Comparison of ENCODE assay signal across 20 cellular contexts in the genomic region with DNA sequence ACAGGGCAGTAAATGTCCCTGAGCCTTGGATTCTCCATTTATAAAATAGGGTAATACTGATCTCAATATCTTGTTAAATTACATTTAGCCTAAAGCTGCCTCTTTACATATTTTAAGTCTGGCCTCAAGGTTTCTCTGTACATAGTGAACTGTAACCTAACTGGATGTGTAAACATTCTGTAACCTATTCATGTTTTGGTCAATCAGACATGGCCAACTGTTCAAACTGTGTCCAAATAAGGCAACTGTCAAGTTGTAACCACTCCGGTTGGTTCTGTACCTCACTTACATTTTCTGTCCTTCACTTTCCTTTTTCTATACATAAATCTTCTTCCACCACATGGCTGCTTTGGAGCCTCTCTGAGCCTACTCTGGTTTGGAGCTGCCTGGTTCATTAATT.
DNase-seq lines count a peak whose midpoint lies in the region; ATAC-seq, FAIRE-seq and TF ChIP-seq lines count a peak whose summit lies in the region.
"Had no signal": no experiment of that assay in that cellular context is flagged by ENCODE, and none has a peak within 500 bp of the region (broad histone marks: within the 10 kb centered on the region; RNA-seq: fewer than 3 reads in every experiment).

No MANE protein-coding gene starts in this region.

- H3K36me3 Mint-ChIP-seq in activated CD4-positive, alpha-beta T cell treated with anti-CD3 and anti-CD28 coated beads for 36 hours (ENCODE audit: low read depth), result no peaks in the 10 kb centered on the region

- peak overlapping the region; percentile 62; the same call in 1 of the 2 replicates for H4K5ac ChIP-seq in IMR-90 (ENCODE audit: low read depth, low read length)

- no peak for TF ChIP-seq RAD21 in A549 (conservative IDR thresholded peaks at IDR 0.05 in 1 of 2, IDR thresholded peaks at IDR 0.05 in 1 of 2)
- TF ChIP-seq RAD21 in IMR-90 (IDR thresholded peaks at IDR 0.05; ENCODE audit: low read length), result no peak

- 0 out of 3 replicates have a peak overlapping the region, but pooled peaks have one; percentile 1 for H2BK15ac ChIP-seq in IMR-90 (ENCODE audit: low read depth, low read length)

- POLR2A ChIA-PET in A549 (lab: Yijun Ruan, JAX), result no interaction called here
- POLR2A ChIA-PET in IMR-90 (lab: Charles Lee; ENCODE audit: unreplicated experiment), result no interaction called here
- POLR2A ChIA-PET in activated CD4-positive, alpha-beta T cell treated with anti-CD3 and anti-CD28 coated beads for 36 hours (lab: Charles Lee), result no interaction called here

- H4K8ac ChIP-seq in IMR-90 (ENCODE audit: low read depth in 2 of 2, low read length in 2 of 2), result no peak overlapping the region; a peak in 1 of 4 replicates

- dilution Hi-C loops in IMR-90 (cut with HindIII; ENCODE audit: low sequenced_read_pairs, unreplicated experiment) (no loop called here), keratinocyte (cut with MboI; ENCODE audit: extremely low pct_ligation_motif_present, low sequenced_read_pairs) (no loop called here)

- H3K14ac ChIP-seq in IMR-90 (replicated peaks; ENCODE audit: low read depth, low read length), result no peak overlapping the region

- in situ Hi-C loops in IMR-90 (cut with MboI; ENCODE audit: low sequenced_read_pairs), result no loop called here

- H2BK5ac ChIP-seq in IMR-90 (ENCODE audit: low read depth, low read length, poor library complexity, severe bottlenecking), result peak overlapping the region; percentile 21

- CTCF ChIA-PET in A549 (lab: Yijun Ruan, JAX) (interaction anchor here (0.9 to 1.5 kb wide), 3 partner anchors 56 to 91 kb away, joined by 3 to 5 read pairs (median 4); no protein-coding TSS in a partner anchor), IMR-90 (lab: Yijun Ruan, JAX) (no interaction called here)
- CTCF ChIA-PET in activated CD4-positive, alpha-beta T cell treated with anti-CD3 and anti-CD28 coated beads for 36 hours (lab: Charles Lee), result interaction anchor here (0.8 kb wide), 1 partner anchor 9 kb away, joined by 3 read pairs; no protein-coding TSS in a partner anchor

- no peak overlapping the region for H2BK120ac ChIP-seq in IMR-90 (ENCODE audit: low read depth, low read length)

- H2AK5ac ChIP-seq in IMR-90 (ENCODE audit: low read depth, low read length), result no peak overlapping the region

- intact Hi-C loops in IMR-90 (cut with micrococcal nuclease), result no loop called here
- intact Hi-C loops in activated CD4-positive, alpha-beta T cell treated with anti-CD3 and anti-CD28 coated beads for 36 hours (cut with DNase I, micrococcal nuclease), result no loop called here

- H3K4me3 ChIP-seq in A549 (no peak overlapping the region), IMR-90 (ENCODE audit: insufficient read depth, low read depth, low read length) (no peak overlapping the region), choroid plexus epithelial cell (ENCODE audit: low read depth, low read length) (no peak overlapping the region), keratinocyte (ENCODE audit: control insufficient read depth in 2 of 3, extremely low read depth in 1 of 3, insufficient read depth in 2 of 3, low read depth in 1 of 3, low read length in 3 of 3) (no peak overlapping the region)
- H3K4me3 ChIP-seq: BLaER1, HAP-1 had no signal

- no peaks in the 10 kb centered on the region for H4K20me1 ChIP-seq in IMR-90 (ENCODE audit: insufficient read depth, low read length)
- H4K20me1 ChIP-seq in keratinocyte (ENCODE audit: control insufficient read depth, extremely low read depth, insufficient read depth, low read length), result no peaks in the 10 kb centered on the region
- H4K20me1 ChIP-seq: BLaER1 had no signal

- no peak overlapping the region for H3K56ac ChIP-seq in IMR-90 (ENCODE audit: extremely low read depth, insufficient read depth, low read length)

- 74% methylated on average over 1 of the region's 1 CpG for WGBS in A549 (ENCODE audit: missing lambda C conversion rate)
- 60% methylated on average over 1 of the region's 1 CpG; no CpG with 5 or more reads in 1 of the 2 experiments for WGBS in IMR-90 (ENCODE audit: extremely low coverage in 2 of 2, insufficient read length in 1 of 2), 2 experiments

- no peak overlapping the region for H3K23ac ChIP-seq in IMR-90 (ENCODE audit: low read depth, low read length)

- H3K4me2 ChIP-seq in A549 (no peak overlapping the region; the same call in 2 of the 3 replicates), IMR-90 (ENCODE audit: low read depth, low read length) (no peak overlapping the region), keratinocyte (ENCODE audit: control insufficient read depth, extremely low read depth, insufficient read depth, low read depth, low read length) (no peak overlapping the region)
- H3K4me2 ChIP-seq: BLaER1 had no signal

- no peak overlapping the region for H2AFZ ChIP-seq in IMR-90 (replicated peaks; ENCODE audit: low read length, poor library complexity)
- no peak overlapping the region for H2AFZ ChIP-seq in keratinocyte (ENCODE audit: control insufficient read depth, low read length)

- H3K27me3 ChIP-seq in IMR-90 (ENCODE audit: control insufficient read depth, insufficient read depth, low read length), result no peaks in the 10 kb centered on the region
- no peaks in the 10 kb centered on the region for H3K27me3 ChIP-seq in keratinocyte (ENCODE audit: control insufficient read depth, extremely low read depth, insufficient read depth, low read length)
- H3K27me3 ChIP-seq: BLaER1 had no signal

- ATAC-seq in A549, result no peak
- peak; percentile 49 for ATAC-seq in IMR-90 (ENCODE audit: low read depth)
- ATAC-seq in HG03196 (IDR thresholded peaks at IDR 0.05; ENCODE audit: unreplicated experiment), result no peak
- no peak for ATAC-seq in activated CD4-positive, alpha-beta T cell treated with anti-CD3 and anti-CD28 coated beads for 36 hours

- peak overlapping the region; percentile 81; the same call in 1 of the 2 replicates for H3K18ac ChIP-seq in IMR-90 (ENCODE audit: low read depth, low read length)

- H2AK9ac ChIP-seq in IMR-90 (replicated peaks; ENCODE audit: low read depth, low read length, poor library complexity), result no peak overlapping the region

- TF ChIP-seq EP300 in A549 (IDR thresholded peaks at IDR 0.05), result no peak

- H3K27ac ChIP-seq in A549 (peak overlapping the region; percentile 12 to 84; a peak in 5 of 6 replicates), IMR-90 (ENCODE audit: insufficient read depth, low read length) (no peak overlapping the region), keratinocyte (ENCODE audit: control insufficient read depth, insufficient read depth, low read length) (no peak overlapping the region)
- H3K27ac ChIP-seq: 22Rv1, BLaER1, HL-60 had no signal

- H3K4me1 ChIP-seq in A549 (peaks cover 33% of the 10 kb centered on the region), IMR-90 (ENCODE audit: control insufficient read depth, insufficient read depth, low read length) (peaks cover 14% of the 10 kb centered on the region), keratinocyte (ENCODE audit: control insufficient read depth, extremely low read depth, insufficient read depth, low read length) (no peaks in the 10 kb centered on the region)
- H3K4me1 ChIP-seq: BLaER1, HAP-1 had no signal

- BruUV-seq in IMR-90 (replicated peaks; lab: Mats Ljungman, UMichigan), result no TSS peak

- TF ChIP-seq CTCF in A549 (IDR thresholded peaks at IDR 0.05) (no peak), IMR-90 (conservative IDR thresholded peaks at IDR 0.05; ENCODE audit: low read depth, low read length) (no peak), choroid plexus epithelial cell (conservative IDR thresholded peaks at IDR 0.05; ENCODE audit: low read depth, low read length) (no peak), keratinocyte (optimal IDR thresholded peaks at IDR 0.05 in 1 of 3, IDR thresholded peaks at IDR 0.05 in 1 of 3, conservative IDR thresholded peaks at IDR 0.05 in 1 of 3; ENCODE audit: extremely low read depth in 1 of 3, insufficient read depth in 2 of 3, low read length in 3 of 3) (no peak)

- FAIRE-seq in A549 (lab: Jason Lieb, UNC), result peak; percentile 49
- peak; percentile 9 for FAIRE-seq in keratinocyte (lab: Jason Lieb, UNC)
- FAIRE-seq: G401.6, GM12891 had no signal

- no peaks in the 10 kb centered on the region for H3K36me3 ChIP-seq in IMR-90 (ENCODE audit: control insufficient read depth, insufficient read depth, low read length)
- no peaks in the 10 kb centered on the region for H3K36me3 ChIP-seq in keratinocyte (ENCODE audit: control insufficient read depth in 2 of 2, extremely low read depth in 1 of 2, insufficient read depth in 2 of 2, low read length in 2 of 2)
- H3K36me3 ChIP-seq: BLaER1, HAP-1 had no signal

- H3K9me3 ChIP-seq in A549 (0 out of 3 replicates have a peak, but pooled peaks cover under 1% of the 10 kb centered on the region), IMR-90 (ENCODE audit: control insufficient read depth, insufficient read depth, low read length) (no peaks in the 10 kb centered on the region), keratinocyte (ENCODE audit: control insufficient read depth, low read depth, low read length) (no peaks in the 10 kb centered on the region)
- H3K9me3 ChIP-seq: BLaER1, HAP-1 had no signal

- no peaks in the 10 kb centered on the region for H3K79me2 ChIP-seq in keratinocyte (ENCODE audit: control insufficient read depth, insufficient read depth, low read length)

- peaks cover 6% of the 10 kb centered on the region for H3K4me1 Mint-ChIP-seq in activated CD4-positive, alpha-beta T cell treated with anti-CD3 and anti-CD28 coated beads for 36 hours

- H3K27me3 Mint-ChIP-seq in activated CD4-positive, alpha-beta T cell treated with anti-CD3 and anti-CD28 coated beads for 36 hours, result no peaks in the 10 kb centered on the region

- H2BK20ac ChIP-seq in IMR-90 (ENCODE audit: low read depth, low read length), result 0 out of 2 replicates have a peak overlapping the region, but pooled peaks have one; percentile 14

- TF ChIP-seq POLR2A in A549 (IDR thresholded peaks at IDR 0.05; ENCODE audit: low read length) (no peak), IMR-90 (IDR thresholded peaks at IDR 0.05; ENCODE audit: low read depth, low read length) (no peak)

- no peak overlapping the region for H3K27ac Mint-ChIP-seq in activated CD4-positive, alpha-beta T cell treated with anti-CD3 and anti-CD28 coated beads for 36 hours
- H3K27ac Mint-ChIP-seq: HFFc6 had no signal

- H3K9ac ChIP-seq in IMR-90 (ENCODE audit: low read depth, low read length) (no peak overlapping the region), keratinocyte (ENCODE audit: control insufficient read depth, extremely low read depth, insufficient read depth, low read length) (no peak overlapping the region)
- H3K9ac ChIP-seq: BLaER1 had no signal

- no peaks in the 10 kb centered on the region for H3K79me1 ChIP-seq in IMR-90 (ENCODE audit: low read depth in 1 of 2, low read length in 2 of 2)

- DNase-seq in A549 (ENCODE audit: low read depth in 1 of 2, low spot score in 1 of 2) (no peak), IMR-90 (no peak), choroid plexus epithelial cell (ENCODE audit: low read depth) (peak; percentile 26), keratinocyte (ENCODE audit: low read depth, low spot score) (no peak), RPMI8226 (no peak), NCI-H1417 treated with DMSO at 0.1 percent for 48 hours (lab: John Stamatoyannopoulos, UW) (no peak)
- no peak for DNase-seq in activated CD4-positive, alpha-beta T cell treated with anti-CD3 and anti-CD28 coated beads for 36 hours
- DNase-seq: AML-193, DMS 273 treated with DMSO at 0.1 percent for 48 hours, DMS79 treated with DMSO at 0.1 percent for 48 hours, EL, GOT3, HFFc6 had no signal

- no peak overlapping the region for H3K4me3 Mint-ChIP-seq in activated CD4-positive, alpha-beta T cell treated with anti-CD3 and anti-CD28 coated beads for 36 hours
- H3K4me3 Mint-ChIP-seq: HFFc6 had no signal

- H3K9me1 ChIP-seq in IMR-90 (ENCODE audit: insufficient read depth, low read length), result peaks cover 5% of the 10 kb centered on the region; the same call in 1 of the 2 replicates
- H3K9me1 ChIP-seq in keratinocyte (ENCODE audit: control insufficient read depth, extremely low read depth, insufficient read depth, low read length), result no peaks in the 10 kb centered on the region

- no peak overlapping the region for H3K4ac ChIP-seq in IMR-90 (ENCODE audit: low read depth, low read length)

- no peaks in the 10 kb centered on the region for H3K9me3 Mint-ChIP-seq in activated CD4-positive, alpha-beta T cell treated with anti-CD3 and anti-CD28 coated beads for 36 hours (ENCODE audit: low read depth)
- H3K9me3 Mint-ChIP-seq: HFFc6 had no signal

- no peak overlapping the region for H4K91ac ChIP-seq in IMR-90 (ENCODE audit: insufficient read depth, low read depth, low read length)

Comparison
In these comparisons a context has a peak if more than half of its experiments do, and no peak if none do; other contexts are left out.
1. H3K27ac ChIP-seq: peak in A549 (2 of 2); none in IMR-90 (single experiment) and keratinocyte (single experiment).